In genomic region chr3:14152233-14152962, GRCh38 we compare ENCODE assay signal across 12 cellular contexts. TPM values are rescaled to one million over a fixed set of nuclear protein-coding genes. Genes with fewer than 3 reads are reported as not detected.
DNase-seq lines count a peak whose midpoint lies in the region; ATAC-seq and TF ChIP-seq lines count a peak whose summit lies in the region.
"Had no signal": no experiment of that assay in that cellular context is flagged by ENCODE, and none has a peak within 500 bp of the region (broad histone marks: within the 10 kb centered on the region; RNA-seq: fewer than 3 reads in every experiment).

No MANE protein-coding gene starts in this region.

- no peak overlapping the region for H3K27ac Mint-ChIP-seq in activated CD4-positive, alpha-beta T cell treated with anti-CD3 and anti-CD28 coated beads for 36 hours
- H3K27ac Mint-ChIP-seq: brain had no signal

- no peaks in the 10 kb centered on the region for H4K20me1 ChIP-seq in PC-9 (ENCODE audit: insufficient read depth)

- H3K4me2 ChIP-seq in PC-9 = no peak overlapping the region

- H2AFZ ChIP-seq in PC-9 = no peak overlapping the region

- TF ChIP-seq CTCF in AG04450 (IDR thresholded peaks at IDR 0.05; ENCODE audit: low read depth, low read length) (peak; percentile 30), PC-9 (conservative IDR thresholded peaks at IDR 0.05) (peak; percentile 53; the same call in 1 of the 2 replicates), fibroblast of the aortic adventitia (IDR thresholded peaks at IDR 0.05; ENCODE audit: insufficient read depth, low read length) (peak; percentile 27)

- no peaks in the 10 kb centered on the region for H3K9me3 Mint-ChIP-seq in activated CD4-positive, alpha-beta T cell treated with anti-CD3 and anti-CD28 coated beads for 36 hours (ENCODE audit: low read depth)
- H3K9me3 Mint-ChIP-seq: brain had no signal

- ATAC-seq in activated CD4-positive, alpha-beta T cell treated with anti-CD3 and anti-CD28 coated beads for 36 hours = no peak

- H3K4me3 Mint-ChIP-seq in activated CD4-positive, alpha-beta T cell treated with anti-CD3 and anti-CD28 coated beads for 36 hours = no peak overlapping the region
- H3K4me3 Mint-ChIP-seq: brain had no signal

- POLR2A ChIA-PET in AG04450 (lab: Yijun Ruan, JAX) = no interaction called here
- POLR2A ChIA-PET in PC-9 (lab: Charles Lee; ENCODE audit: unreplicated experiment) = interaction anchor here (0.6 kb wide), 1 partner anchor 219 kb away, joined by 3 read pairs; no protein-coding TSS in a partner anchor
- POLR2A ChIA-PET in activated CD4-positive, alpha-beta T cell treated with anti-CD3 and anti-CD28 coated beads for 36 hours (lab: Charles Lee) = no interaction called here

- H3K9me3 ChIP-seq in AG04450 (ENCODE audit: control insufficient read depth, insufficient read depth, low read length) = no peaks in the 10 kb centered on the region
- H3K9me3 ChIP-seq in PC-9 (ENCODE audit: insufficient read depth, low read depth) = no peaks in the 10 kb centered on the region

- DNase-seq in AG04450 (ENCODE audit: low read depth, low spot score) = no peak
- DNase-seq in EH (ENCODE audit: low read depth) = peak; percentile 21
- DNase-seq in PC-9 = no peak
- DNase-seq in fibroblast of the aortic adventitia (ENCODE audit: low read depth) = no peak
- DNase-seq in activated CD4-positive, alpha-beta T cell treated with anti-CD3 and anti-CD28 coated beads for 36 hours = no peak
- DNase-seq in NCI-H1417 treated with DMSO at 0.1 percent for 48 hours (lab: John Stamatoyannopoulos, UW) = no peak
- DNase-seq in stimulated activated naive CD4-positive, alpha-beta T cell treated with Interleukin-2 at 50 U/mL for 16 hours (lab: John Stamatoyannopoulos, UW) = no peak
- no peak for DNase-seq in H4 (ENCODE audit: low spot score)
- DNase-seq: activated CD4-positive, CD25-positive, alpha-beta regulatory T cell; GF-D8; hypothalamus had no signal

- CTCF ChIA-PET in AG04450 (lab: Charles Lee) (interaction anchor here (0.9 to 2.5 kb wide), 5 partner anchors 8 to 256 kb away, joined by 3 to 9 read pairs (median 4); no protein-coding TSS in a partner anchor), PC-9 (lab: Charles Lee) (no interaction called here)
- CTCF ChIA-PET in activated CD4-positive, alpha-beta T cell treated with anti-CD3 and anti-CD28 coated beads for 36 hours (lab: Charles Lee) = interaction anchor here (0.7 to 1.2 kb wide), 4 partner anchors 9 to 708 kb away, joined by 3 to 4 read pairs (median 3); no protein-coding TSS in a partner anchor

- no peaks in the 10 kb centered on the region for H3K9me2 ChIP-seq in PC-9 (ENCODE audit: insufficient read depth)

- intact Hi-C loops in PC-9 (cut with micrococcal nuclease; ENCODE audit: unreplicated experiment) = no loop called here
- intact Hi-C loops in activated CD4-positive, alpha-beta T cell treated with anti-CD3 and anti-CD28 coated beads for 36 hours (cut with DNase I, micrococcal nuclease) = no loop called here

- H3K4me1 ChIP-seq in PC-9 (replicated peaks; ENCODE audit: insufficient read depth) = no peaks in the 10 kb centered on the region

- H3K27me3 Mint-ChIP-seq in activated CD4-positive, alpha-beta T cell treated with anti-CD3 and anti-CD28 coated beads for 36 hours = no peaks in the 10 kb centered on the region
- H3K27me3 Mint-ChIP-seq: brain had no signal

- H3K4me1 Mint-ChIP-seq in activated CD4-positive, alpha-beta T cell treated with anti-CD3 and anti-CD28 coated beads for 36 hours = no peaks in the 10 kb centered on the region

- no TSS peak for BruUV-seq in PC-9 (replicated peaks; lab: Mats Ljungman, UMichigan)

- H3K79me2 ChIP-seq in PC-9 (ENCODE audit: low read depth) = no peaks in the 10 kb centered on the region

- 0 out of 2 replicates have a peak, but pooled peaks cover 4% of the 10 kb centered on the region for H3K36me3 ChIP-seq in PC-9 (ENCODE audit: low read depth)

- no peaks in the 10 kb centered on the region for H3K27me3 ChIP-seq in AG04450 (ENCODE audit: control insufficient read depth, insufficient read depth, low read length)
- H3K27me3 ChIP-seq in PC-9 (ENCODE audit: insufficient read depth, low read depth) = no peaks in the 10 kb centered on the region

- H3K36me3 Mint-ChIP-seq in activated CD4-positive, alpha-beta T cell treated with anti-CD3 and anti-CD28 coated beads for 36 hours (ENCODE audit: low read depth) = peaks cover 21% of the 10 kb centered on the region

- H3K4me3 ChIP-seq in AG04450 (ENCODE audit: low read depth, low read length) (no peak overlapping the region), PC-9 (no peak overlapping the region), fibroblast of the aortic adventitia (ENCODE audit: low read depth, low read length) (no peak overlapping the region)

- no peak overlapping the region for H3K27ac ChIP-seq in AG04450 (ENCODE audit: low read depth, low read length)
- H3K27ac ChIP-seq in PC-9 = no peak overlapping the region

- no peaks in the 10 kb centered on the region for H3F3A ChIP-seq in PC-9 (ENCODE audit: insufficient read depth, low read depth)

RNA-seq across cellular contexts. Expression of gene XPC, which starts 26.0 kb away (rescaled TPM):
- 38.4 and 39.0 TPM in 2 replicates for polyA plus RNA-seq in AG04450 (2011; rRNA removed)
- 47.3 and 50.0 TPM in 2 replicates for polyA minus RNA-seq in AG04450 (2011; rRNA and poly(A)+ RNA removed)
- 27.1 and 28.8 TPM in 2 replicates for total RNA-seq in PC-9 (2021)
- total RNA-seq in fibroblast of the aortic adventitia (ENCODE audit: low replicate concordance) = 61.6 and 186 TPM in 2 replicates
- 10 to 100 TPM; 24.3 to 24.7 TPM for total RNA-seq in activated CD4-positive, alpha-beta T cell treated with anti-CD3 and anti-CD28 coated beads for 36 hours
- 17.1 and 22.5 TPM in 2 replicates for total RNA-seq in H4 (2014; rRNA removed; shearing (Covaris generic))

RNA-seq across cellular contexts. Expression of gene LSM3, which starts 26.2 kb away (rescaled TPM):
- 7.4 and 11.9 TPM in 2 replicates for polyA plus RNA-seq in AG04450 (2011; rRNA removed)
- polyA minus RNA-seq in AG04450 (2011; rRNA and poly(A)+ RNA removed) = 1.4 and 2.3 TPM in 2 replicates
- 8.7 and 18.3 TPM in 2 replicates for total RNA-seq in PC-9 (2021)
- 5.6 and 15.6 TPM in 2 replicates for total RNA-seq in fibroblast of the aortic adventitia (ENCODE audit: low replicate concordance)
- total RNA-seq in activated CD4-positive, alpha-beta T cell treated with anti-CD3 and anti-CD28 coated beads for 36 hours = 10 to 100 TPM; 23.0 to 30.2 TPM
- total RNA-seq in H4 (2014; rRNA removed; shearing (Covaris generic)) = 39.2 and 42.7 TPM in 2 replicates

RNA-seq across cellular contexts. Expression of gene TMEM43, which starts 27.5 kb away (rescaled TPM):
- polyA plus RNA-seq in AG04450 (2011; rRNA removed) = 111 and 117 TPM in 2 replicates
- polyA minus RNA-seq in AG04450 (2011; rRNA and poly(A)+ RNA removed) = 75.5 and 95.0 TPM in 2 replicates
- total RNA-seq in PC-9 (2021) (62.3 and 64.7 TPM in 2 replicates), fibroblast of the aortic adventitia (ENCODE audit: low replicate concordance) (109 and 134 TPM in 2 replicates)
- total RNA-seq in activated CD4-positive, alpha-beta T cell treated with anti-CD3 and anti-CD28 coated beads for 36 hours = 10 to 100 TPM; 28.3 to 28.5 TPM
- total RNA-seq in H4 (2014; rRNA removed; shearing (Covaris generic)) = 75.6 and 79.7 TPM in 2 replicates

RNA-seq across cellular contexts. Expression of gene CHCHD4, which starts 27.7 kb away (rescaled TPM):
- 9.8 and 11.4 TPM in 2 replicates for polyA plus RNA-seq in AG04450 (2011; rRNA removed)
- 3.8 and 4.1 TPM in 2 replicates for polyA minus RNA-seq in AG04450 (2011; rRNA and poly(A)+ RNA removed)
- 14.4 and 17.6 TPM in 2 replicates for total RNA-seq in PC-9 (2021)
- total RNA-seq in fibroblast of the aortic adventitia (ENCODE audit: low replicate concordance) = 3.8 and 12.7 TPM in 2 replicates
- total RNA-seq in activated CD4-positive, alpha-beta T cell treated with anti-CD3 and anti-CD28 coated beads for 36 hours = 10 to 100 TPM; 23.3 TPM
- 32.7 and 36.3 TPM in 2 replicates for total RNA-seq in H4 (2014; rRNA removed; shearing (Covaris generic))
